9 cellular contexts compared by ENCODE assay signal in the genomic region with DNA sequence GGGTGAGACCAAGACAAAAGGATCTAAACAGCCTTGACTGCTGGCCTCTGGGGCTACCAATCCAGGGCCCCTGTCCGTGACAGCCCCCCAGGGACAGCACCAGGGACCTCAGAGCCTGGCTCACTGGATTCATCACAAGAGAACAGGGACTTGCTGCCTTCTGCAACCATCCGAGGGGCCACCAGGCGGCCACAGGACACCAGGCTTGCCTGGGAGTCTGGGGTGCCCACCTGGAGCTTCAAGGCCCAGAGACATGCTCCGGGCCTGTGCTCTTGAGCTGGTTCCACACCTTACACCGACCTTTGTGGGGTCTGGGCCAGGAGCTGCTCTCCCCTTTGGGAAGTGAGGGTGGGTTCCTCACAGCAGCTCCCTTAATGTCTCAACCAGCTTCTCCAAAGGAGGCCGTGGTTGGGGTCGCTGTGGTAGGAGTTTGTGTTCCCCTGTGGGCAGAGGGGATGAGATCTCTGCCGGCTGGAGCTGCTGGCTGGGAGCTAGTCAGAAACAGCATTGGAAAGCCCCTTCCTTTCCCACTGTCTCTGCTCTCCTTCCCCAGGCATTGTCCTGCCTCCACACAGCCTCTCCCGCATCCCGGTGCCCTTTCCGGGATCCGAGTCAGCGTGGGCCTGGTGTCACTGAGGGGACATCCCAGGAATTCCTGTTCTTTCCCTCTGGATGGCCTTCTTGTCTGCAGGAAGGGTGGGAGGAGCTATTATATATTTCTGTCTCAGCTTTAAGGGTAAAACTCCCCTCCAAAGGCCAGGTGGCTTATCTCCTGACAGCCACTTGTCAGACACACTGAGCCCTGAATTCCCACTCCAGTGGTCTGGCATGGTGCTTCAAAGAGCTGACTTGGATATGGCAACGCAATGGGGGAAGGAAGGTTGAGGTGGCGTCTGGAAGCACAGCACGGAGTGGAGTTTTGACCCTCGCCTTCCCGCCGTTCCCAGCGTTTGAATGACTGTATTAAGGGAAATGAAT. TPM values are rescaled to one million over a fixed set of nuclear protein-coding genes. Genes with fewer than 3 reads are reported as not detected.
A peak's percentile ranks its signal among the peaks of the same experiment; 100 is the strongest.
DNase-seq lines count a peak whose midpoint lies in the region; ATAC-seq, FAIRE-seq and TF ChIP-seq lines count a peak whose summit lies in the region.
"Had no signal": no experiment of that assay in that cellular context is flagged by ENCODE, and none has a peak within 500 bp of the region (broad histone marks: within the 10 kb centered on the region; RNA-seq: fewer than 3 reads in every experiment).

No MANE protein-coding gene starts in this region.

- no peak for ATAC-seq in HG02588 (IDR thresholded peaks at IDR 0.05; ENCODE audit: unreplicated experiment)
- no peak for ATAC-seq in gastrocnemius medialis

- no CpG with 5 or more reads among the region's 20 CpGs for WGBS in neuronal stem cell (ENCODE audit: extremely low coverage in 2 of 2, insufficient read length in 2 of 2, insufficient replicate concordance in 1 of 2), 2 donors

- peak overlapping the region; percentile 17 for H2BK12ac ChIP-seq in neuronal stem cell (ENCODE audit: low read length)

- H2BK5ac ChIP-seq in neuronal stem cell (ENCODE audit: low read length): no peak overlapping the region

- no peaks in the 10 kb centered on the region for H3K79me1 ChIP-seq in neuronal stem cell (ENCODE audit: low read depth, low read length)

- H3K4me3 ChIP-seq in neuronal stem cell (ENCODE audit: low read length in 2 of 2) (no peak overlapping the region), gastrocnemius medialis (no peak overlapping the region)

- H2BK120ac ChIP-seq in neuronal stem cell (ENCODE audit: low read depth, low read length): no peak overlapping the region

- H3K9me3 ChIP-seq in neuronal stem cell (replicated peaks in 1 of 2; ENCODE audit: control insufficient read depth in 2 of 2, insufficient read depth in 1 of 2, low read depth in 1 of 2, low read length in 2 of 2): no peaks in the 10 kb centered on the region
- no peaks in the 10 kb centered on the region for H3K9me3 ChIP-seq in gastrocnemius medialis

- DNase-seq in GM12892 (ENCODE audit: insufficient read length): no peak
- DNase-seq in NCI-H1694 (lab: John Stamatoyannopoulos, UW): peak; percentile 47
- peak; percentile 66 for DNase-seq in dermis blood vessel endothelial cell
- DNase-seq in neuronal stem cell (ENCODE audit: low spot score): no peak
- DNase-seq in GF-D8 (lab: John Stamatoyannopoulos, UW): no peak
- DNase-seq in gastrocnemius medialis: no peak
- DNase-seq in activated naive CD4-positive, alpha-beta T cell treated with Interleukin-2 at 50 U/mL for 16 hours: no peak
- DNase-seq: hippocampal formation had no signal

- peak overlapping the region; percentile 58 for H2AFZ ChIP-seq in neuronal stem cell (ENCODE audit: low read length)

- H4K8ac ChIP-seq in neuronal stem cell (ENCODE audit: low read depth, low read length): no peak overlapping the region

- H3K9ac ChIP-seq in neuronal stem cell (ENCODE audit: low read depth, low read length, poor library complexity): no peak overlapping the region

- no peak for TF ChIP-seq POLR2A in GM12892 (IDR thresholded peaks at IDR 0.05; ENCODE audit: low read depth, low read length)
- TF ChIP-seq POLR2A in gastrocnemius medialis (IDR thresholded peaks at IDR 0.05): no peak

- no peaks in the 10 kb centered on the region for H3K36me3 ChIP-seq in neuronal stem cell (replicated peaks in 1 of 2; ENCODE audit: control insufficient read depth in 2 of 2, insufficient read depth in 2 of 2, low read length in 2 of 2)
- no peaks in the 10 kb centered on the region for H3K36me3 ChIP-seq in gastrocnemius medialis

- TF ChIP-seq CTCF in gastrocnemius medialis (IDR thresholded peaks at IDR 0.05 in 4 of 5, conservative IDR thresholded peaks at IDR 0.05 in 1 of 5): no peak

- intact Hi-C loops in gastrocnemius medialis (cut with DNase I; ENCODE audit: low total_unique reads): no loop called here

- no peak overlapping the region for H4K91ac ChIP-seq in neuronal stem cell (ENCODE audit: low read depth, low read length, poor library complexity)

- H3K18ac ChIP-seq in neuronal stem cell (ENCODE audit: low read length): peak overlapping the region; percentile 66

- H3K4me1 ChIP-seq in neuronal stem cell (ENCODE audit: control insufficient read depth in 2 of 2, insufficient read depth in 1 of 2, low read depth in 1 of 2, low read length in 2 of 2): peaks cover 27 to 44% of the 10 kb centered on the region in 2 donors
- peaks cover 6 to 7% of the 10 kb centered on the region in 2 donors for H3K4me1 ChIP-seq in gastrocnemius medialis

- no peak overlapping the region for H3K14ac ChIP-seq in neuronal stem cell (ENCODE audit: low read length)

- H3K27ac ChIP-seq in neuronal stem cell (replicated peaks; ENCODE audit: low read length) (no peak overlapping the region), gastrocnemius medialis (no peak overlapping the region)

- H3K4me2 ChIP-seq in neuronal stem cell (ENCODE audit: insufficient read depth, low read length, poor library complexity, severe bottlenecking): no peak overlapping the region

- in situ Hi-C loops in gastrocnemius medialis (cut with MboI; ENCODE audit: low sequenced_read_pairs in 4 of 4): no loop called here

- peak overlapping the region; percentile 5 for H2BK15ac ChIP-seq in neuronal stem cell (ENCODE audit: low read length)

- H3K27me3 ChIP-seq in neuronal stem cell (ENCODE audit: control insufficient read depth in 3 of 3, insufficient read depth in 3 of 3, low read depth in 1 of 3, low read length in 3 of 3) (peaks cover 0 to 7% (median 0%) of the 10 kb centered on the region in 3 experiments), gastrocnemius medialis (peaks cover 5 to 14% (median 11%) of the 10 kb centered on the region in 3 donors)

- peak; percentile 77 for FAIRE-seq in GM12892 (lab: Jason Lieb, UNC)

- no peak overlapping the region for H3K23ac ChIP-seq in neuronal stem cell (ENCODE audit: low read depth, low read length, poor library complexity)

- no peak overlapping the region for H3K4ac ChIP-seq in neuronal stem cell (ENCODE audit: low read length)

- no peak overlapping the region for H2AK5ac ChIP-seq in neuronal stem cell (ENCODE audit: low read depth, low read length)

RNA-seq across cellular contexts. Expression of a gene that starts 5.1 kb away (rescaled TPM):
- polyA plus RNA-seq in GM12892 (2012; ENCODE audit: missing spikeins): 9.8 TPM
- total RNA-seq in dermis blood vessel endothelial cell: 30.6 and 60.1 TPM in 2 replicates
- polyA plus RNA-seq in neuronal stem cell (2013, experiment 1 of 2): 15.1 TPM
- polyA plus RNA-seq in neuronal stem cell (2013, experiment 2 of 2): 15.7 TPM
- 1 to 10 TPM; 1.9 to 5.0 (median 2.5) TPM for total RNA-seq in gastrocnemius medialis

Comparison
In these comparisons a context has a peak if more than half of its experiments do, and no peak if none do; other contexts are left out.
1. DNase-seq: peak in NCI-H1694 (single experiment) and dermis blood vessel endothelial cell (single experiment); none in GM12892 (single experiment), neuronal stem cell (single experiment), GF-D8 (single experiment), gastrocnemius medialis (0 of 2) and activated naive CD4-positive, alpha-beta T cell treated with Interleukin-2 at 50 U/mL for 16 hours (single experiment).